34 cellular contexts compared by ENCODE assay signal in the genomic region with DNA sequence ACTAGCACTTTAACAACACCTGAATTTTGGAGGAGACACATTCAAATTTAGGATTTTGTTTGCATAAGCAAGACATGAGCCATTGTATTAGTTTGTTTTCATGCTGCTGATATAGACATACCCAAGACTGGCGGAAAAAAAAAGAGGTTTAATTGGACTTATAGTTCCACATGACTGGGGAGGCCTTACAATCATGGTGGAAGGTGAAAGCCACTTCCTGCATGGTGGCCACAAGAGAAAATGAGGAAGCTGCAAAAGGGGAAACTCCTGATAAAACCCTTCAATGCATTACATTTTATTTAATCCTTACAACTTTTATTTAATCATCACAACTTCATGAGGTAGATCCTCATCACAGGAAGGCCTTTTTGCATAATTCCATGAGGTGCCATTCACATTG. TPM values are rescaled to one million over a fixed set of nuclear protein-coding genes. Genes with fewer than 3 reads are reported as not detected.
DNase-seq lines count a peak whose midpoint lies in the region; ATAC-seq, FAIRE-seq and TF ChIP-seq lines count a peak whose summit lies in the region.
"Had no signal": no experiment of that assay in that cellular context is flagged by ENCODE, and none has a peak within 500 bp of the region (broad histone marks: within the 10 kb centered on the region; RNA-seq: fewer than 3 reads in every experiment).

No MANE protein-coding gene starts in this region.

- CTCF ChIA-PET in OCI-LY7 (lab: Charles Lee; ENCODE audit: unreplicated experiment) (no interaction called here), activated B cell treated with CpG ODN at 0.5 μM for 24 hours (lab: Charles Lee) (no interaction called here)

- no peaks in the 10 kb centered on the region for H3K27me3 ChIP-seq in BLaER1 treated with 17β-estradiol and CSF1 and Interleukin-3, amounts not matched to agents 10 nM and 100 nM
- no peaks in the 10 kb centered on the region; the same call in 1 of the 2 replicates for H3K27me3 ChIP-seq in Karpas-422 (ENCODE audit: low read length)
- H3K27me3 ChIP-seq: cardiac muscle cell, esophagus muscularis mucosa, hepatocyte, left lung, ovary, uterus had no signal

- H3K4me1 Mint-ChIP-seq in activated B cell treated with CpG ODN at 0.5 μM for 24 hours, result peaks cover 14% of the 10 kb centered on the region
- H3K4me1 Mint-ChIP-seq: mesothelial cell of epicardium had no signal

- DNase-seq in Karpas-422 (peak; percentile 52), OCI-LY7 (ENCODE audit: low spot score) (peak; percentile 45), activated B cell treated with CpG ODN at 0.5 μM for 24 hours (no peak), 8988T (no peak), kidney (no peak), GM19238 (ENCODE audit: insufficient read length, low spot score) (no peak)
- DNase-seq: anterior cingulate cortex, C1 segment of cervical spinal cord, Calu3, cortex of kidney, endodermal cell, foreskin melanocyte, IMR-90, left lung, NCI-H1092 treated with DMSO at 0.1 percent for 48 hours, NCI-H2029 treated with DMSO at 0.1 percent for 48 hours, NCI-H446, NCI-H82, ovary, retina, SHP77 treated with DMSO at 0.1 percent for 48 hours, uterus had no signal

- BruUV-seq in OCI-LY7 (replicated peaks; lab: Mats Ljungman, UMichigan), result no TSS peak

- no peak for FAIRE-seq in kidney (lab: Jason Lieb, UNC)
- FAIRE-seq: A549 had no signal

- H3K27ac ChIP-seq in BLaER1 treated with 17β-estradiol and CSF1 and Interleukin-3, amounts not matched to agents 10 nM and 100 nM, result peak overlapping the region in 5 of 11 experiments; percentile 4 to 58 (median 31); a peak in 5 of 22 replicates
- no peak overlapping the region for H3K27ac ChIP-seq in Karpas-422 (ENCODE audit: low read length)
- no peak overlapping the region for H3K27ac ChIP-seq in OCI-LY7 (ENCODE audit: low read depth, low read length, poor library complexity, severe bottlenecking)
- no peak overlapping the region for H3K27ac ChIP-seq in kidney (ENCODE audit: low read depth in 2 of 2, low read length in 2 of 2)
- H3K27ac ChIP-seq: A549, cardiac muscle cell, esophagus muscularis mucosa, hepatocyte, ovary, uterus had no signal

- H3K4me3 ChIP-seq in BLaER1 treated with 17β-estradiol and CSF1 and Interleukin-3, amounts not matched to agents 10 nM and 100 nM, result no peak overlapping the region
- H3K4me3 ChIP-seq in Karpas-422 (ENCODE audit: low read length) (no peak overlapping the region), OCI-LY7 (ENCODE audit: low read depth, low read length, poor library complexity, severe bottlenecking) (no peak overlapping the region), kidney (ENCODE audit: low read length in 2 of 2) (no peak overlapping the region)
- H3K4me3 ChIP-seq: A549, cardiac muscle cell, esophagus muscularis mucosa, hepatocyte, left lung, ovary, uterus had no signal

- peaks cover 4 to 22% (median 11%) of the 10 kb centered on the region in 10 experiments; a peak in 14 of 20 replicates for H3K4me1 ChIP-seq in BLaER1 treated with 17β-estradiol and CSF1 and Interleukin-3, amounts not matched to agents 10 nM and 100 nM
- no peaks in the 10 kb centered on the region; the same call in 1 of the 2 replicates for H3K4me1 ChIP-seq in Karpas-422 (ENCODE audit: low read length)
- peaks cover 4% of the 10 kb centered on the region for H3K4me1 ChIP-seq in OCI-LY7 (ENCODE audit: insufficient read depth, low read length, poor library complexity, severe bottlenecking)
- H3K4me1 ChIP-seq in kidney (ENCODE audit: control insufficient read depth in 1 of 2, insufficient read depth in 1 of 2, low read depth in 1 of 2, low read length in 2 of 2), result no peaks in the 10 kb centered on the region
- H3K4me1 ChIP-seq: A549, esophagus muscularis mucosa, uterus had no signal

- peaks cover 28 to 44% (median 32%) of the 10 kb centered on the region in 11 experiments for H3K9me3 ChIP-seq in BLaER1 treated with 17β-estradiol and CSF1 and Interleukin-3, amounts not matched to agents 10 nM and 100 nM (replicated peaks in 1 of 11)
- H3K9me3 ChIP-seq in Karpas-422 (ENCODE audit: low read length) (no peaks in the 10 kb centered on the region), OCI-LY7 (ENCODE audit: low read length) (peaks cover 12% of the 10 kb centered on the region; the same call in 1 of the 2 replicates), kidney (ENCODE audit: control insufficient read depth in 1 of 2, low read length in 2 of 2) (no peaks in the 10 kb centered on the region)
- H3K9me3 ChIP-seq: A549, esophagus muscularis mucosa, left lung, ovary, uterus had no signal

- TF ChIP-seq CTCF in OCI-LY7 (conservative IDR thresholded peaks at IDR 0.05; ENCODE audit: low read length) (no peak), activated B cell treated with CpG ODN at 0.5 μM for 24 hours (IDR thresholded peaks at IDR 0.05) (no peak), kidney (IDR thresholded peaks at IDR 0.05; ENCODE audit: borderline replicate concordance, extremely low read depth, insufficient read depth) (no peak)

- H3K36me3 ChIP-seq in BLaER1 treated with 17β-estradiol and CSF1 and Interleukin-3, amounts not matched to agents 10 nM and 100 nM, result no peaks in the 10 kb centered on the region; a peak in 1 of 22 replicates
- H3K36me3 ChIP-seq in Karpas-422 (ENCODE audit: insufficient read depth, low read length) (no peaks in the 10 kb centered on the region), OCI-LY7 (ENCODE audit: insufficient read depth, low read length) (no peaks in the 10 kb centered on the region), kidney (ENCODE audit: control insufficient read depth in 1 of 2, insufficient read depth in 2 of 2, low read length in 2 of 2) (no peaks in the 10 kb centered on the region)
- H3K36me3 ChIP-seq: cardiac muscle cell, esophagus muscularis mucosa, left lung, ovary, uterus had no signal

- ATAC-seq in activated B cell treated with CpG ODN at 0.5 μM for 24 hours (ENCODE audit: low read depth) (peak; percentile 50), HG02642 (IDR thresholded peaks at IDR 0.05; ENCODE audit: poor library complexity, unreplicated experiment) (no peak)
- ATAC-seq: A549; left lung; natural killer cell treated with Interleukin-12 subunit alpha and Interleukin-12 subunit beta and Interleukin-15 and Interleukin-18, amount 100 ng/mL, for 72 hours; Panc1; stimulated activated effector memory CD8-positive, alpha-beta T cell treated with anti-CD3 and anti-CD28 coated beads, Interleukin-12 subunit alpha, Interleukin-12 subunit beta, amount 100 ng/mL, for 72 hours had no signal

- peaks cover 12% of the 10 kb centered on the region for H3K36me3 Mint-ChIP-seq in activated B cell treated with CpG ODN at 0.5 μM for 24 hours (ENCODE audit: low read depth)
- H3K36me3 Mint-ChIP-seq: mesothelial cell of epicardium; natural killer cell treated with Interleukin-12 subunit alpha and Interleukin-12 subunit beta and Interleukin-15 and Interleukin-18, amount 100 ng/mL, for 72 hours; stimulated activated effector memory CD8-positive, alpha-beta T cell treated with anti-CD3 and anti-CD28 coated beads, Interleukin-12 subunit alpha, Interleukin-12 subunit beta, amount 100 ng/mL, for 72 hours had no signal

- intact Hi-C loops in OCI-LY7 (cut with micrococcal nuclease; ENCODE audit: unreplicated experiment), result loop anchor here (5.0 kb wide), 1 partner anchor 46 kb away; no protein-coding TSS in a partner anchor
- intact Hi-C loops in activated B cell treated with CpG ODN at 0.5 μM for 24 hours (cut with micrococcal nuclease), result no loop called here
- intact Hi-C loops in kidney (cut with DNase I), result no loop called here

- no peaks in the 10 kb centered on the region for H3K27me3 Mint-ChIP-seq in activated B cell treated with CpG ODN at 0.5 μM for 24 hours
- H3K27me3 Mint-ChIP-seq: activated naive CD4-positive, alpha-beta T cell treated with anti-CD3 and anti-CD28 coated beads, Interleukin-2, amount 50 U/mL, for 24 hours; natural killer cell treated with Interleukin-12 subunit alpha and Interleukin-12 subunit beta and Interleukin-15 and Interleukin-18, amount 100 ng/mL, for 72 hours had no signal

- H3K9me2 ChIP-seq in Karpas-422 (replicated peaks; ENCODE audit: insufficient read depth, low read length) (no peaks in the 10 kb centered on the region), OCI-LY7 (ENCODE audit: insufficient read depth, low read length) (no peaks in the 10 kb centered on the region)

- H4K20me1 ChIP-seq in BLaER1 treated with 17β-estradiol and CSF1 and Interleukin-3, amounts not matched to agents 10 nM and 100 nM, result no peaks in the 10 kb centered on the region
- H4K20me1 ChIP-seq in Karpas-422 (ENCODE audit: insufficient read depth, low read depth, low read length), result no peaks in the 10 kb centered on the region
- H4K20me1 ChIP-seq in OCI-LY7 (ENCODE audit: insufficient read depth, low read length), result no peaks in the 10 kb centered on the region

- no peak overlapping the region for H2AFZ ChIP-seq in Karpas-422 (ENCODE audit: low read length)
- H2AFZ ChIP-seq in OCI-LY7 (ENCODE audit: low read length), result no peak overlapping the region; the same call in 1 of the 2 replicates
- H2AFZ ChIP-seq: hepatocyte had no signal

- no peak overlapping the region for H3K4me3 Mint-ChIP-seq in activated B cell treated with CpG ODN at 0.5 μM for 24 hours
- H3K4me3 Mint-ChIP-seq: activated naive CD4-positive, alpha-beta T cell treated with anti-CD3 and anti-CD28 coated beads, Interleukin-2, amount 50 U/mL, for 24 hours; activated T-helper 1 cell treated with anti-CD3 and anti-CD28 coated beads, Interleukin-12 subunit alpha, Interleukin-12 subunit beta, Interleukin-2, Interleukin-4 antibody, amounts not matched to agents 30 ng/mL and 10 ng/mL and 1 ng/mL, durations not matched to agents 14 hours and 24 hours and 36 hours; endodermal cell; mesothelial cell of epicardium; natural killer cell treated with Interleukin-12 subunit alpha and Interleukin-12 subunit beta and Interleukin-15 and Interleukin-18, amount 100 ng/mL, for 72 hours; stimulated activated effector memory CD8-positive, alpha-beta T cell treated with anti-CD3 and anti-CD28 coated beads, Interleukin-12 subunit alpha, Interleukin-12 subunit beta, amount 100 ng/mL, for 72 hours had no signal

- no peak overlapping the region for H3K9ac ChIP-seq in BLaER1 treated with 17β-estradiol and CSF1 and Interleukin-3, amounts not matched to agents 10 nM and 100 nM
- H3K9ac ChIP-seq in Karpas-422 (ENCODE audit: low read length) (no peak overlapping the region), kidney (ENCODE audit: low read length in 2 of 2) (no peak overlapping the region)

- POLR2A ChIA-PET in OCI-LY7 (lab: Charles Lee) (no interaction called here), activated B cell treated with CpG ODN at 0.5 μM for 24 hours (lab: Charles Lee) (no interaction called here)

- H3K79me2 ChIP-seq in Karpas-422 (ENCODE audit: low read length), result no peaks in the 10 kb centered on the region
- H3K79me2 ChIP-seq in OCI-LY7 (ENCODE audit: insufficient read depth, low read depth, low read length), result no peaks in the 10 kb centered on the region
- H3K79me2 ChIP-seq: hepatocyte had no signal

- peak overlapping the region in 8 of 11 experiments; percentile 8 to 83 (median 44); a peak in 12 of 22 replicates for H3K4me2 ChIP-seq in BLaER1 treated with 17β-estradiol and CSF1 and Interleukin-3, amounts not matched to agents 10 nM and 100 nM
- H3K4me2 ChIP-seq in Karpas-422 (ENCODE audit: low read depth, low read length, poor library complexity, severe bottlenecking) (no peak overlapping the region), OCI-LY7 (ENCODE audit: low read length) (no peak overlapping the region)
- H3K4me2 ChIP-seq: A549, hepatocyte had no signal

- peaks cover 32% of the 10 kb centered on the region for H3K9me3 Mint-ChIP-seq in activated B cell treated with CpG ODN at 0.5 μM for 24 hours
- H3K9me3 Mint-ChIP-seq: activated naive CD4-positive, alpha-beta T cell treated with anti-CD3 and anti-CD28 coated beads, Interleukin-2, amount 50 U/mL, for 24 hours; mesothelial cell of epicardium; natural killer cell treated with Interleukin-12 subunit alpha and Interleukin-12 subunit beta and Interleukin-15 and Interleukin-18, amount 100 ng/mL, for 72 hours; stimulated activated effector memory CD8-positive, alpha-beta T cell treated with anti-CD3 and anti-CD28 coated beads, Interleukin-12 subunit alpha, Interleukin-12 subunit beta, amount 100 ng/mL, for 72 hours had no signal

- H3K27ac Mint-ChIP-seq in activated B cell treated with CpG ODN at 0.5 μM for 24 hours, result peak overlapping the region; percentile 65
- H3K27ac Mint-ChIP-seq: activated naive CD4-positive, alpha-beta T cell treated with anti-CD3 and anti-CD28 coated beads, Interleukin-2, amount 50 U/mL, for 24 hours; activated T-helper 1 cell treated with anti-CD3 and anti-CD28 coated beads, Interleukin-12 subunit alpha, Interleukin-12 subunit beta, Interleukin-2, Interleukin-4 antibody, amounts not matched to agents 30 ng/mL and 10 ng/mL and 1 ng/mL, durations not matched to agents 14 hours and 24 hours and 36 hours; endodermal cell; mesothelial cell of epicardium; stimulated activated effector memory CD8-positive, alpha-beta T cell treated with anti-CD3 and anti-CD28 coated beads, Interleukin-12 subunit alpha, Interleukin-12 subunit beta, amount 100 ng/mL, for 72 hours had no signal

RNA-seq across cellular contexts. Expression of a gene that starts 26.5 kb away (rescaled TPM):
- total RNA-seq in Karpas-422 (2014; rRNA removed; shearing (Covaris generic); ENCODE audit: low replicate concordance), result 23.4 and 60.8 TPM in 2 replicates
- 24.6 and 29.9 TPM in 2 replicates for total RNA-seq in OCI-LY7 (2014; rRNA removed; shearing (Covaris generic))
- total RNA-seq in OCI-LY7 (2022) (26.4 and 28.4 TPM in 2 replicates), activated B cell treated with CpG ODN at 0.5 μM for 24 hours (35.0 and 36.0 TPM in 2 replicates), kidney (28.1 TPM)
- 2.8 TPM for polyA plus RNA-seq in kidney (ENCODE audit: insufficient read depth, low read depth, low replicate concordance)

Comparison
In these comparisons a context has a peak if more than half of its experiments do, and no peak if none do; other contexts are left out.
1. H3K4me2 ChIP-seq: peak in BLaER1 treated with 17β-estradiol and CSF1 and Interleukin-3, amounts not matched to agents 10 nM and 100 nM (8 of 11); none in Karpas-422 (single experiment) and OCI-LY7 (single experiment).
2. DNase-seq: peak in Karpas-422 (single experiment) and OCI-LY7 (single experiment); none in activated B cell treated with CpG ODN at 0.5 μM for 24 hours (single experiment), 8988T (single experiment), kidney (single experiment) and GM19238 (single experiment).